20 cellular contexts compared by ENCODE assay signal in genomic region chr18:44842588-44843412, GRCh38.
"Had no signal": no experiment of that assay in that cellular context is flagged by ENCODE, and none has a peak within 500 bp of the region (broad histone marks: within the 10 kb centered on the region; RNA-seq: fewer than 3 reads in every experiment).

No MANE protein-coding gene starts in this region.

- H3K4me3 ChIP-seq: adrenal gland, breast epithelium, hepatocyte, lower lobe of right lung, prostate gland, right atrium auricular region, vagina had no signal

- H3K36me3 ChIP-seq: adrenal gland, breast epithelium, lower lobe of right lung, prostate gland, right atrium auricular region, vagina had no signal

- H3K27ac Mint-ChIP-seq: activated naive CD4-positive, alpha-beta T cell treated with anti-CD3 and anti-CD28 coated beads, Interleukin-2, amount 50 U/mL, for 24 hours; T-helper 1 cell treated with Interleukin-12 subunit alpha and Interleukin-12 subunit beta and Interleukin-4 antibody, amounts not matched to agents 30 μg/mL and 1 μg/mL, for 36 hours had no signal

- H3K27ac ChIP-seq: adrenal gland, breast epithelium, hepatocyte, lower lobe of right lung, prostate gland, right atrium auricular region, vagina had no signal

- ATAC-seq: lower lobe of right lung; stimulated activated naive CD8-positive, alpha-beta T cell treated with anti-CD3 and anti-CD28 coated beads, Interleukin-15, amount 100 ng/mL, for 72 hours had no signal

- H3K9me3 ChIP-seq: adrenal gland, breast epithelium, lower lobe of right lung, prostate gland, right atrium auricular region, vagina had no signal

- H3K9me3 Mint-ChIP-seq: activated naive CD4-positive, alpha-beta T cell treated with anti-CD3 and anti-CD28 coated beads, Interleukin-2, amount 50 U/mL, for 24 hours; neural crest cell had no signal

- DNase-seq: activated CD4-positive, alpha-beta T cell treated with anti-CD3 and anti-CD28 coated beads for 1 hour; activated gamma-delta T cell; adrenal gland; dermis blood vessel endothelial cell; effector memory CD4-positive, alpha-beta T cell; foreskin fibroblast; islet precursor cell; left colon; lower lobe of right lung; stimulated activated CD4-positive, alpha-beta T cell treated with anti-CD3 and anti-CD28 coated beads, Interleukin-2, amount 100 ng/mL, for 24 hours; stimulated activated naive CD8-positive, alpha-beta T cell treated with anti-CD3 and anti-CD28 coated beads, Interleukin-15, amount 100 ng/mL, for 72 hours; trophoblast cell had no signal

- H3K27me3 ChIP-seq: adrenal gland, breast epithelium, hepatocyte, right atrium auricular region, vagina had no signal

- H3K4me3 Mint-ChIP-seq: activated naive CD4-positive, alpha-beta T cell treated with anti-CD3 and anti-CD28 coated beads, Interleukin-2, amount 50 U/mL, for 24 hours; neural crest cell; stimulated activated naive CD8-positive, alpha-beta T cell treated with anti-CD3 and anti-CD28 coated beads, Interleukin-15, amount 100 ng/mL, for 72 hours; T-helper 1 cell treated with Interleukin-12 subunit alpha and Interleukin-12 subunit beta and Interleukin-4 antibody, amounts not matched to agents 30 μg/mL and 1 μg/mL, for 36 hours had no signal

- H3K4me1 ChIP-seq: breast epithelium had no signal

- H3K36me3 Mint-ChIP-seq: activated naive CD4-positive, alpha-beta T cell treated with anti-CD3 and anti-CD28 coated beads, Interleukin-2, amount 50 U/mL, for 24 hours had no signal

- H3K27me3 Mint-ChIP-seq: activated naive CD4-positive, alpha-beta T cell treated with anti-CD3 and anti-CD28 coated beads, Interleukin-2, amount 50 U/mL, for 24 hours had no signal
